In genomic region chr3:152595975-152596832, GRCh38 we compare ENCODE assay signal across 8 cellular contexts.
A peak's percentile ranks its signal among the peaks of the same experiment; 100 is the strongest.
DNase-seq lines count a peak whose midpoint lies in the region; ATAC-seq and TF ChIP-seq lines count a peak whose summit lies in the region.

No MANE protein-coding gene starts in this region.

- no peaks in the 10 kb centered on the region for H3K27me3 ChIP-seq in esophagus squamous epithelium

- H3K9me3 Mint-ChIP-seq in osteocyte (ENCODE audit: unreplicated experiment), result no peaks in the 10 kb centered on the region

- H3K36me3 ChIP-seq in esophagus squamous epithelium, result no peaks in the 10 kb centered on the region

- H3K9me3 ChIP-seq in esophagus squamous epithelium, result no peaks in the 10 kb centered on the region

- ATAC-seq in GM19023 (IDR thresholded peaks at IDR 0.05; ENCODE audit: unreplicated experiment) (peak; percentile 99), HG03097 (IDR thresholded peaks at IDR 0.05; ENCODE audit: low FRiP score, unreplicated experiment) (peak; percentile 99)

- peak overlapping the region; percentile 21 to 78 (median 58) for H3K27ac ChIP-seq in esophagus squamous epithelium

- TF ChIP-seq POLR2A in esophagus squamous epithelium (IDR thresholded peaks at IDR 0.05), result no peak

- H3K36me3 Mint-ChIP-seq in osteocyte (ENCODE audit: unreplicated experiment), result no peaks in the 10 kb centered on the region

- 21 to 25% methylated on average over 4 of the region's 4 CpGs for whole genome bisulfite sequencing in esophagus squamous epithelium, 2 donors

- H3K4me3 ChIP-seq in AG10803 (ENCODE audit: low read length) (peak overlapping the region; percentile 31), esophagus squamous epithelium (peak overlapping the region in 2 of 4 donors; percentile 4 to 48)

- intact Hi-C loops in esophagus squamous epithelium (cut with DNase I), result no loop called here

- H3K4me3 Mint-ChIP-seq in osteocyte (ENCODE audit: unreplicated experiment), result no peak overlapping the region

- peak; percentile 87 for DNase-seq in AG10803 (ENCODE audit: low read depth)
- peak; percentile 21 for DNase-seq in RPMI7951 (ENCODE audit: low read depth)
- no peak for DNase-seq in esophagus squamous epithelium (lab: John Stamatoyannopoulos, UW)
- no peak for DNase-seq in osteocyte (ENCODE audit: extremely low spot score, unreplicated experiment)
- DNase-seq in DMS114 treated with DMSO at 0.1 percent for 48 hours (lab: John Stamatoyannopoulos, UW; ENCODE audit: unreplicated experiment), result no peak
- no peak for DNase-seq in islet precursor cell

- H3K27ac Mint-ChIP-seq in osteocyte (ENCODE audit: unreplicated experiment), result peak overlapping the region; percentile 66

- H3K4me1 Mint-ChIP-seq in osteocyte (ENCODE audit: unreplicated experiment), result peaks cover 17% of the 10 kb centered on the region

- H3K4me1 ChIP-seq in esophagus squamous epithelium, result peaks cover 0 to 20% (median 16%) of the 10 kb centered on the region in 3 donors

- TF ChIP-seq CTCF in AG10803 (conservative IDR thresholded peaks at IDR 0.05; ENCODE audit: low read length) (no peak), esophagus squamous epithelium (IDR thresholded peaks at IDR 0.05) (no peak), osteocyte (IDR thresholded peaks at IDR 0.05) (no peak)

- peaks cover 3% of the 10 kb centered on the region for H3K27me3 Mint-ChIP-seq in osteocyte (ENCODE audit: unreplicated experiment)

Comparison
In these comparisons a context has a peak if more than half of its experiments do, and no peak if none do; other contexts are left out.
1. DNase-seq: peak in AG10803 (single experiment) and RPMI7951 (single experiment); none in esophagus squamous epithelium (single experiment), osteocyte (single experiment), DMS114 treated with DMSO at 0.1 percent for 48 hours (single experiment) and islet precursor cell (single experiment).